ENCODE assay signal across 28 cellular contexts in genomic region chr7:125899577-125899976, GRCh38.
"Had no signal": no experiment of that assay in that cellular context is flagged by ENCODE, and none has a peak within 500 bp of the region (broad histone marks: within the 10 kb centered on the region; RNA-seq: fewer than 3 reads in every experiment).

No MANE protein-coding gene starts in this region.

- H3K36me3 Mint-ChIP-seq: mesothelial cell of epicardium, naive B cell had no signal

- H3K27ac ChIP-seq: coronary artery, esophagus squamous epithelium, left lung, prostate gland, right atrium auricular region, suprapubic skin, transverse colon, vagina had no signal

- H3K27me3 Mint-ChIP-seq: naive B cell; stimulated activated naive CD8-positive, alpha-beta T cell treated with anti-CD3 and anti-CD28 coated beads, Interleukin-15, amount 100 ng/mL, for 72 hours had no signal

- H3K4me3 ChIP-seq: coronary artery, esophagus squamous epithelium, left lung, mucosa of descending colon, prostate gland, right atrium auricular region, smooth muscle cell, suprapubic skin, transverse colon, vagina had no signal

- H3K9me3 Mint-ChIP-seq: mesothelial cell of epicardium, nephron progenitor cell had no signal

- H3K27ac Mint-ChIP-seq: mesothelial cell of epicardium; naive B cell; nephron progenitor cell; stimulated activated naive CD8-positive, alpha-beta T cell treated with anti-CD3 and anti-CD28 coated beads, Interleukin-15, amount 100 ng/mL, for 72 hours had no signal

- H3K4me1 ChIP-seq: esophagus squamous epithelium, left lung, prostate gland, right atrium auricular region, suprapubic skin, transverse colon, vagina had no signal

- H3K4me1 Mint-ChIP-seq: mesothelial cell of epicardium; naive B cell; nephron progenitor cell; stimulated activated naive CD8-positive, alpha-beta T cell treated with anti-CD3 and anti-CD28 coated beads, Interleukin-15, amount 100 ng/mL, for 72 hours had no signal

- H3K4me3 Mint-ChIP-seq: mesothelial cell of epicardium; naive B cell; nephron progenitor cell; stimulated activated naive CD8-positive, alpha-beta T cell treated with anti-CD3 and anti-CD28 coated beads, Interleukin-15, amount 100 ng/mL, for 72 hours had no signal

- FAIRE-seq: endometrium, islet of Langerhans had no signal

- H3K4me2 ChIP-seq: smooth muscle cell had no signal

- H3K36me3 ChIP-seq: esophagus squamous epithelium, left lung, prostate gland, right atrium auricular region, suprapubic skin, transverse colon, vagina had no signal

- H3K9me3 ChIP-seq: esophagus squamous epithelium, left lung, mucosa of descending colon, prostate gland, right atrium auricular region, suprapubic skin, transverse colon, vagina had no signal

- H3K27me3 ChIP-seq: esophagus squamous epithelium, left lung, right atrium auricular region, suprapubic skin, transverse colon, vagina had no signal

- DNase-seq: dermis blood vessel endothelial cell; effector memory CD4-positive, alpha-beta T cell; erythroblast; esophagus squamous epithelium; foreskin melanocyte; left cardiac atrium; left lung; mesenchymal stem cell; mucosa of descending colon; naive B cell; nephron progenitor cell; stimulated activated CD4-positive, alpha-beta T cell treated with anti-CD3 and anti-CD28 coated beads, Interleukin-12 subunit alpha, Interleukin-12 subunit beta, amount 100 ng/mL, for 4 hours; stimulated activated CD4-positive, alpha-beta T cell treated with anti-CD3 and anti-CD28 coated beads, Interleukin-1b, Interleukin-23, amount 100 ng/mL, for 48 hours; stimulated activated CD4-positive, alpha-beta T cell treated with anti-CD3 and anti-CD28 coated beads, Interleukin-4, amount 100 ng/mL, for 1 hour; stimulated activated CD8-positive, alpha-beta memory T cell treated with anti-CD3 and anti-CD28 coated beads, Interleukin-4, amount 100 ng/mL, for 48 hours; stimulated activated naive CD4-positive, alpha-beta T cell; stimulated activated naive CD8-positive, alpha-beta T cell treated with anti-CD3 and anti-CD28 coated beads, Interleukin-15, amount 100 ng/mL, for 72 hours; transverse colon had no signal

- ATAC-seq: left cardiac atrium; left lung; mucosa of descending colon; sciatic nerve; stimulated activated naive CD8-positive, alpha-beta T cell treated with anti-CD3 and anti-CD28 coated beads, Interleukin-15, amount 100 ng/mL, for 72 hours had no signal
